ENCODE assay signal across 14 cellular contexts in the genomic region with DNA sequence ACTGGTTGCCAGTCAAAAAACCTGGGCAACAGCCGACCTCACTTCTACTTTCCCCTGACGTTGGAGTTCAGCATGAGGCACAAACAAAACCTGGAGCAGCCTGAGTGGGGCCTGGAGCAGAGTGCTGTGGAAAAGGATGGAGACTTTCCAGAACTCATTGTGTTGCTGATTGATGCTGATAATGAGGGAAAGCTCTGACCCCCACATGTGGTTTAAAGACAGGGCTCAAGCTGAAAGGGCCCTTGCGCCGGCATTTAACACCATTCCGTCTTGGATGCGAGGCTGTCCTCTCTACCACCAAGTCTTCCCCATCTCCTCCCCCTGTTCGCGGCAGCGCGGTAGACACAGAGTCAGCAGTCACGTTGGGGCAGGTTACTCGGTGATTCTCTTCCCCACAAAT. TPM values are rescaled to one million over a fixed set of nuclear protein-coding genes. Genes with fewer than 3 reads are reported as not detected.
DNase-seq lines count a peak whose midpoint lies in the region; ATAC-seq, FAIRE-seq and TF ChIP-seq lines count a peak whose summit lies in the region.
"Had no signal": no experiment of that assay in that cellular context is flagged by ENCODE, and none has a peak within 500 bp of the region (broad histone marks: within the 10 kb centered on the region; RNA-seq: fewer than 3 reads in every experiment).

No MANE protein-coding gene starts in this region.

- H3K4me2 ChIP-seq in SK-N-SH = 0 out of 2 replicates have a peak overlapping the region, but pooled peaks have one; percentile 75

- TF ChIP-seq CTCF in SK-N-SH (IDR thresholded peaks at IDR 0.05) (no peak), MCF 10A (IDR thresholded peaks at IDR 0.05; ENCODE audit: unreplicated experiment) (no peak)

- DNase-seq in SK-N-SH (peak; percentile 39), MCF 10A (ENCODE audit: unreplicated experiment) (no peak), left lobe of liver (ENCODE audit: low spot score) (peak; percentile 49), HEK293T (ENCODE audit: extremely low spot score) (no peak), AML-193 (lab: John Stamatoyannopoulos, UW) (no peak), RCC 7860 (ENCODE audit: low spot score) (no peak)
- DNase-seq: NCI-H2171; stimulated activated CD8-positive, alpha-beta memory T cell treated with anti-CD3 and anti-CD28 coated beads, Interleukin-4, amount 100 ng/mL, for 48 hours had no signal

- CTCF ChIA-PET in SK-N-SH (lab: Yijun Ruan, JAX) (interaction anchor here (1.2 to 3.8 kb wide), 4 partner anchors 10 to 240 kb away, joined by 3 to 9 read pairs (median 5); no protein-coding TSS in a partner anchor), MCF 10A (lab: Yijun Ruan, JAX) (interaction anchor here (0.7 to 0.8 kb wide), 2 partner anchors 240 to 783 kb away, joined by 3 read pairs; no protein-coding TSS in a partner anchor), HEK293T (lab: Yijun Ruan, JAX) (no interaction called here)

- no peak overlapping the region; the same call in 1 of the 2 replicates for H2AFZ ChIP-seq in SK-N-SH (ENCODE audit: low read depth)

- TF ChIP-seq RAD21 in SK-N-SH (IDR thresholded peaks at IDR 0.05; ENCODE audit: low read length) = no peak

- H3K9ac ChIP-seq in SK-N-SH (no peak overlapping the region), stomach smooth muscle (ENCODE audit: low read length in 2 of 2) (peak overlapping the region; percentile 60 to 63)

- peak overlapping the region; percentile 20 for H3K4me3 Mint-ChIP-seq in MCF 10A (ENCODE audit: unreplicated experiment)
- H3K4me3 Mint-ChIP-seq: activated T-cell treated with anti-CD3 and anti-CD28 coated beads, Interleukin-2, amount 50 U/mL, for 24 hours had no signal

- no peak for ATAC-seq in SK-N-SH treated with all-trans-retinoic acid at 6 μM for 48 hours
- ATAC-seq in left lobe of liver = peak; percentile 50

- H3K27ac ChIP-seq in SK-N-SH (ENCODE audit: low read depth in 2 of 2, low read length in 1 of 2) (no peak overlapping the region), stomach smooth muscle (ENCODE audit: low read length) (no peak overlapping the region)

- H3K36me3 Mint-ChIP-seq in MCF 10A (ENCODE audit: insufficient read depth, unreplicated experiment) = no peaks in the 10 kb centered on the region

- H3F3A ChIP-seq in SK-N-SH (replicated peaks; ENCODE audit: insufficient read depth) = no peaks in the 10 kb centered on the region

- no peaks in the 10 kb centered on the region for H3K79me2 ChIP-seq in SK-N-SH (ENCODE audit: insufficient read depth)

- no peak overlapping the region for H3K27ac Mint-ChIP-seq in MCF 10A (ENCODE audit: low read depth, unreplicated experiment)
- H3K27ac Mint-ChIP-seq: activated T-cell treated with anti-CD3 and anti-CD28 coated beads, Interleukin-2, amount 50 U/mL, for 24 hours; progenitor cell of endocrine pancreas had no signal

- H3K9me2 ChIP-seq in SK-N-SH = no peaks in the 10 kb centered on the region

- H3K9me3 ChIP-seq in SK-N-SH (no peaks in the 10 kb centered on the region), stomach smooth muscle (ENCODE audit: control insufficient read depth in 2 of 2, low read length in 2 of 2) (no peaks in the 10 kb centered on the region)

- no TSS peak for BruUV-seq in MCF 10A (replicated peaks; lab: Mats Ljungman, UMichigan)

- POLR2A ChIA-PET in SK-N-SH (lab: Yijun Ruan, JAX) (no interaction called here), MCF 10A (lab: Yijun Ruan, JAX) (no interaction called here), HEK293T (lab: Yijun Ruan, JAX) (no interaction called here)

- no peaks in the 10 kb centered on the region for H3K27me3 Mint-ChIP-seq in MCF 10A (ENCODE audit: insufficient read depth, unreplicated experiment)
- H3K27me3 Mint-ChIP-seq: progenitor cell of endocrine pancreas had no signal

- H3K4me1 Mint-ChIP-seq in MCF 10A (ENCODE audit: insufficient read depth, unreplicated experiment) = no peaks in the 10 kb centered on the region

- H3K4me3 ChIP-seq in SK-N-SH (ENCODE audit: low read depth in 2 of 2, low read length in 1 of 2) (0 out of 4 replicates have a peak overlapping the region, but pooled peaks of 1 of the 2 experiments have one; percentile 32), stomach smooth muscle (ENCODE audit: low read length in 2 of 2) (peak overlapping the region; percentile 72 to 74)

- TF ChIP-seq EP300 in SK-N-SH (IDR thresholded peaks at IDR 0.05; ENCODE audit: borderline replicate concordance in 1 of 2, low read depth in 1 of 2, low read length in 1 of 2) = no peak

- FAIRE-seq in RCC 7860 (lab: Jason Lieb, UNC) = no peak

- H3K36me3 ChIP-seq in SK-N-SH (replicated peaks in 1 of 2; ENCODE audit: control insufficient read depth in 1 of 2, insufficient read depth in 2 of 2, low read length in 1 of 2) (no peaks in the 10 kb centered on the region), stomach smooth muscle (ENCODE audit: control insufficient read depth in 2 of 2, insufficient read depth in 2 of 2, low read length in 2 of 2) (no peaks in the 10 kb centered on the region)

- H3K27me3 ChIP-seq in SK-N-SH (ENCODE audit: insufficient read depth) (no peaks in the 10 kb centered on the region), stomach smooth muscle (ENCODE audit: control insufficient read depth in 1 of 2, insufficient read depth in 2 of 2, low read length in 2 of 2) (no peaks in the 10 kb centered on the region)

- H3K4me1 ChIP-seq in SK-N-SH (ENCODE audit: control insufficient read depth in 1 of 2, insufficient read depth in 2 of 2, low read depth in 1 of 2, low read length in 1 of 2) (peaks cover 0 to 6% of the 10 kb centered on the region in 2 experiments; a peak in 1 of 4 replicates), stomach smooth muscle (ENCODE audit: control insufficient read depth, insufficient read depth, low read length) (peaks cover 10% of the 10 kb centered on the region)

- H3K9me3 Mint-ChIP-seq in MCF 10A (ENCODE audit: unreplicated experiment) = no peaks in the 10 kb centered on the region
- H3K9me3 Mint-ChIP-seq: activated T-cell treated with anti-CD3 and anti-CD28 coated beads, Interleukin-2, amount 50 U/mL, for 24 hours had no signal

- WGBS in SK-N-SH (ENCODE audit: low lambda C conversion rate) = 93% methylated on average over 12 of the region's 12 CpGs

- no peaks in the 10 kb centered on the region for H4K20me1 ChIP-seq in SK-N-SH (ENCODE audit: insufficient read depth)

- intact Hi-C loops in MCF 10A (cut with micrococcal nuclease) = no loop called here

TF ChIP-seq in SK-N-SH, 30 proteins besides CTCF, POLR2A, EP300 and RAD21 (continues in another document):
- TF ChIP-seq TEAD4 (IDR thresholded peaks at IDR 0.05; ENCODE audit: borderline replicate concordance, insufficient read depth) (no peak), RCOR1 (IDR thresholded peaks at IDR 0.05; ENCODE audit: low read length) (no peak), GATA2 (CRISPR knock-in tag; IDR thresholded peaks at IDR 0.05) (no peak), RFX5 (IDR thresholded peaks at IDR 0.05; ENCODE audit: low read length) (no peak), FOXJ3 (CRISPR knock-in tag; IDR thresholded peaks at IDR 0.05) (no peak), SMC3 (IDR thresholded peaks at IDR 0.05; ENCODE audit: low read depth, low read length) (no peak)
- TF ChIP-seq, protein P1, sequence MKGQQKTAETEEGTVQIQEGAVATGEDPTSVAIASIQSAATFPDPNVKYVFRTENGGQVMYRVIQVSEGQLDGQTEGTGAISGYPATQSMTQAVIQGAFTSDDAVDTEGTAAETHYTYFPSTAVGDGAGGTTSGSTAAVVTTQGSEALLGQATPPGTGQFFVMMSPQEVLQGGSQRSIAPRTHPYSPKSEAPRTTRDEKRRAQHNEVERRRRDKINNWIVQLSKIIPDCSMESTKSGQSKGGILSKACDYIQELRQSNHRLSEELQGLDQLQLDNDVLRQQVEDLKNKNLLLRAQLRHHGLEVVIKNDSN (IDR thresholded peaks at IDR 0.05; ENCODE audit: borderline replicate concordance, low read depth) = no peak

TF ChIP-seq in SK-N-SH treated with all-trans-retinoic acid at 6 μM for 48 hours, 23 proteins besides CTCF, POLR2A, EP300 and RAD21 (continues in another document):
- TF ChIP-seq GLIS3 (CRISPR knock-in tag; IDR thresholded peaks at IDR 0.05) (no peak), CSRNP3 (CRISPR knock-in tag; IDR thresholded peaks at IDR 0.05) (no peak), BACH2 (CRISPR knock-in tag; IDR thresholded peaks at IDR 0.05; ENCODE audit: borderline replicate concordance) (no peak)

TF ChIP-seq in HEK293T, 16 proteins besides CTCF, POLR2A, EP300 and RAD21:
- TF ChIP-seq HDGF (IDR thresholded peaks at IDR 0.05; ENCODE audit: borderline replicate concordance) = no peak

RNA-seq across cellular contexts. Expression of gene CCDC158, which starts 0.6 kb away (rescaled TPM):
- polyA plus RNA-seq in SK-N-SH (2012; rRNA removed) = not detected in 2 replicates
- under 0.01 and 0.01 TPM in 2 replicates for polyA plus RNA-seq in SK-N-SH (2012; cell fraction: cytosol; rRNA removed)
- polyA plus RNA-seq in SK-N-SH (2012; cell fraction: nucleus; rRNA removed) = not detected in 2 replicates
- total RNA-seq in MCF 10A (2022) = not detected in 2 replicates
- 3.9 TPM for total RNA-seq in left lobe of liver
- total RNA-seq: dermis microvascular lymphatic vessel endothelial cell, HT-29, progenitor cell of endocrine pancreas had no signal

RNA-seq across cellular contexts. Expression of gene SHROOM3, which starts 14.7 kb away (rescaled TPM):
- 4.3 and 5.6 TPM in 2 replicates for polyA plus RNA-seq in SK-N-SH (2012; rRNA removed)
- 3.2 and 4.6 TPM in 2 replicates for polyA plus RNA-seq in SK-N-SH (2012; cell fraction: cytosol; rRNA removed)
- 7.8 and 7.9 TPM in 2 replicates for polyA plus RNA-seq in SK-N-SH (2012; cell fraction: nucleus; rRNA removed)
- 15.7 and 20.7 TPM in 2 replicates for total RNA-seq in MCF 10A (2022)
- total RNA-seq in left lobe of liver = 39.9 TPM

Comparison
In these comparisons a context has a peak if more than half of its experiments do, and no peak if none do; other contexts are left out.
1. DNase-seq: peak in SK-N-SH (single experiment) and left lobe of liver (single experiment); none in MCF 10A (single experiment), HEK293T (single experiment), AML-193 (0 of 2) and RCC 7860 (single experiment).